In the genomic region with DNA sequence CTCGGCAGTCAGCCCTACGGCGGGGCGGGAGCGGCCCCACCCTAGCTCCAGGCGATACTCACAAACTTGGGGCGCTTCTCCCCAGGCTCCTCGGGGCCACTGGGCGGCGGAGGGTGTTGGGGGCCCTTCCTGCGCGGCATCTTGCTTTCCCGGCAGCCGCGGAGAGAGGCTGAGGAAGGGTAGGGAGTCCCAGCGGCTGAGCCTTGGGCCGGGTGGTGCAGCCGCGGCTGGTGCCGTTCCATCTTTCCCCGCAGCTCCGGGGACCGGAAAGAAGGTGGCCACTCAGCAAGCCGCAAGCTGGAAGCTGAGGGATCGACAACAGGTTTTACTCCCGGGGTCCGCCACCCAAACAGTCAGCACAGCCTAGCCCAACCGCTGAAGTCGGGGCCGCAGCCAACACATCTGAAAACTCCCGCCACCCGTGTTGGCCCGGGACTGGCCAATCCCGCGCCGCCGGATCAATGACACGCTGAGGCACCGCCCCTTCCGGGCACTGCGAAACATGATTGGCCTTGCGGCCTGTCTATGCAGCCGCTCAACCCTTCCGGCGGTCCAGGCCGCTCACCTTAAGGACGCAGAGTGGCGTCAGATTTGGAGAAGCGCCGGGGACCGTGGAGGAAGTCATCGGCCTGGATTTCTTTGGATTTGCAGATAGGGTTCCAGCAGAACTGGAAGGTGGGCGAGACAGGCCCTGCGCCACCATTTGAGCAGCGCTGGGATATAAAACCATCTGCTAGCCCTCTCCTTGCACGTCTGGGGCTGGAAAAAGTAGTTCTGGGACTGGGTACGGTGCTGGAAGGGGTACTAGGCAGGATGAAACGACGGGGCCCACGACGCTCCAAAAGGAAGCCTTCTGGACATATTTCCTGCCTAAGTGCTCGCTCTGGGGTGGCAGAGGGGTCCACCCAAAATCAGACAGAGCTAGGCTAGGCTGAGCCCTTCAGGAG, we compare ENCODE assay signal across 8 cellular contexts. TPM values are rescaled to one million over a fixed set of nuclear protein-coding genes. Genes with fewer than 3 reads are reported as not detected.
DNase-seq lines count a peak whose midpoint lies in the region; ATAC-seq, FAIRE-seq and TF ChIP-seq lines count a peak whose summit lies in the region.

Gene DIAPH3, minus strand, starts transcription at position 404 of the 947 bp plus-strand sequence. Its CDS starts 162 bp downstream, at position 242.

- peak within 1 kb of the TSS; percentile 28 to 62 for H3K4me3 ChIP-seq in body of pancreas
- peak within 1 kb of the TSS; percentile 60 to 79 (median 65) for H3K4me3 ChIP-seq in sigmoid colon

- TF ChIP-seq POLR2A in body of pancreas (IDR thresholded peaks at IDR 0.05) (peak; percentile 82 to 96 (median 94)), sigmoid colon (IDR thresholded peaks at IDR 0.05) (peak; percentile 74 to 76)

- H3K27me3 ChIP-seq in body of pancreas (no peaks in the 10 kb centered on the region), sigmoid colon (no peaks in the 10 kb centered on the region)

- H3K36me3 ChIP-seq in body of pancreas (replicated peaks in 1 of 2; ENCODE audit: insufficient read depth in 1 of 2, low read depth in 2 of 2) (no peaks in the 10 kb centered on the region), sigmoid colon (no peaks in the 10 kb centered on the region)

- peaks cover 20% of the 10 kb centered on the region for H3K4me1 ChIP-seq in body of pancreas
- peaks cover 0 to 18% (median 14%) of the 10 kb centered on the region in 4 donors for H3K4me1 ChIP-seq in sigmoid colon

- TF ChIP-seq CTCF in body of pancreas (IDR thresholded peaks at IDR 0.05) (peak in 1 of 7 experiments; percentile 1), sigmoid colon (IDR thresholded peaks at IDR 0.05) (no peak)

- no peak for TF ChIP-seq EP300 in sigmoid colon (IDR thresholded peaks at IDR 0.05)

- FAIRE-seq in TTC549 (lab: Jason Lieb, UNC) = peak; percentile 81

- intact Hi-C loops in body of pancreas (cut with DNase I) = no loop called here
- intact Hi-C loops in sigmoid colon (cut with DNase I) = loop anchor here (2.0 to 10.0 kb wide), 2 partner anchors 233 to 271 kb away; partner anchors contain the start of gene TDRD3

- ATAC-seq in GM18520 (IDR thresholded peaks at IDR 0.05; ENCODE audit: unreplicated experiment) (peak; percentile 100), HG03064 (IDR thresholded peaks at IDR 0.05; ENCODE audit: low read depth, unreplicated experiment) (peak; percentile 99), body of pancreas (peak; percentile 99)

- WGBS in body of pancreas, 2 donors = 0% methylated on average over 40 to 62 of the region's 62 CpGs
- 0% methylated on average over 62 of the region's 62 CpGs for WGBS in sigmoid colon, 2 donors

- no peaks in the 10 kb centered on the region for H3K9me3 ChIP-seq in body of pancreas
- H3K9me3 ChIP-seq in sigmoid colon = no peaks in the 10 kb centered on the region

- DNase-seq in 8988T = peak; percentile 63
- DNase-seq in NCI-H2107 treated with DMSO at 0.1 percent for 48 hours (lab: John Stamatoyannopoulos, UW; ENCODE audit: unreplicated experiment) = peak; percentile 82
- peak; percentile 96 to 98 (median 97) for DNase-seq in body of pancreas
- DNase-seq in iPS DF 19.7 (ENCODE audit: low read depth, low spot score) = peak; percentile 83
- DNase-seq in sigmoid colon = peak; percentile 97

- H3K27ac ChIP-seq in body of pancreas (peak within 1 kb of the TSS; percentile 40 to 97 (median 94)), sigmoid colon (peak within 1 kb of the TSS; percentile 88 to 92 (median 90))

RNA-seq across cellular contexts. Expression of gene DIAPH3, which starts in this region (rescaled TPM):
- under 1 TPM; 0.33 to 0.78 TPM for total RNA-seq in body of pancreas
- 1 to 10 TPM in 2 of 4 donors, under 1 TPM in 1, not detected in 1; 0.16 to 1.9 (median 1.1) TPM for total RNA-seq in sigmoid colon
- polyA plus RNA-seq in sigmoid colon = 1 to 10 TPM in 2 of 3 donors, under 1 TPM in 1; 0.69 to 3.8 (median 1.2) TPM

Comparison
In these comparisons a context has a peak if more than half of its experiments do, and no peak if none do; other contexts are left out.
1. Peak in every context shown above with its lines: DNase-seq, ATAC-seq, H3K4me3 ChIP-seq and H3K27ac ChIP-seq.
2. Peak in DNase-seq, ATAC-seq, H3K4me3 ChIP-seq and H3K27ac ChIP-seq in body of pancreas; RNA of the gene not detected or under 1 TPM.